12 cellular contexts compared by ENCODE assay signal in the genomic region with DNA sequence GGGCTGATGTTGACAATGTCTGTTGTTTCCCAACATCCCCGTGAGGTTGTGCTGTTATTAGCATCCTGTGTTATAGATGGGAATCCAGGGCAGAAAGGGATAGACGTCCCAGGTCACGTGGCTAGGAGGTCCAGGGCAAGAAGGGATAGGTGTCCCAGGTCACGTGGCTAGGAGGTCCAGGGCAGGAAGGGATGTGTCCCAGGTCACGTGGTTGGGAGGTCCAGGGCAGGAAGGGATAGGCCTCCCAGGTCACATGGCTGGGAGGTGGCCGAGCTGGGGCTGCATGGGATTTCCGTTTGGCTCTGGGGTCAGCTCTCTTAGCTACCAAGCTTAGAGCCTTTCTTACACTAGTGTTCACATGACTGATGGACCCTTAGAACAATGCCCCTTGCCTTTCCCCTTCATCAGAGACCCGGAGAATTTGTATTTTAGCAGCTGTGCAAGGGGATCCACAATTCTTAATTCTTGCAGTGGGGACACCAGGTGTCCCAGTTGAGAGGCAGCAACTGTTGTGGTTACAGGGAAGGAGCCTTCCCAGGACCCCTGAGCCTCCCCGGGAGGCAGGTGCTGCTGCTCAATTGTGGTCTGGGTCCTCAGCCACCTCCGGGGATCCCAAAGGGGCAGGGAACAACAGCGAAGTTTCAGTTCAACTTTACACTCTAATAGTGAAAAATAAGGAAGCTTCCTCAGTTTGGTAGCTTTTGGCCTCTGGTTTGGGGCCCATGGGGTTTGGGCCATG.
"Had no signal": no experiment of that assay in that cellular context is flagged by ENCODE, and none has a peak within 500 bp of the region (broad histone marks: within the 10 kb centered on the region; RNA-seq: fewer than 3 reads in every experiment).

No MANE protein-coding gene starts in this region.

- H3K4me3 ChIP-seq: dorsolateral prefrontal cortex, ovary, suprapubic skin, upper lobe of right lung had no signal

- H3K36me3 ChIP-seq: ovary, suprapubic skin, upper lobe of right lung had no signal

- H3K9me3 ChIP-seq: ovary, suprapubic skin, upper lobe of right lung had no signal

- H3K27me3 ChIP-seq: dorsolateral prefrontal cortex, ovary, suprapubic skin, upper lobe of right lung had no signal

- H3K4me3 Mint-ChIP-seq: memory B cell, nephron progenitor cell had no signal

- H3K27ac ChIP-seq: dorsolateral prefrontal cortex, foreskin keratinocyte, ovary, suprapubic skin, upper lobe of right lung had no signal

- H3K4me1 ChIP-seq: foreskin keratinocyte, suprapubic skin, upper lobe of right lung had no signal

- H3K27ac Mint-ChIP-seq: memory B cell, nephron progenitor cell had no signal

- H3K36me3 Mint-ChIP-seq: memory B cell had no signal

- ATAC-seq: activated CD4-positive, CD25-positive, alpha-beta regulatory T cell treated with anti-CD3 and anti-CD28 coated beads, Interleukin-2, amount 50 U/mL, for 24 hours; foreskin keratinocyte; stimulated activated naive CD8-positive, alpha-beta T cell treated with anti-CD3 and anti-CD28 coated beads, Interleukin-15, Interleukin-2, amounts not matched to agents 100 U/mL and 50 U/mL, for 24 hours; upper lobe of right lung had no signal

- DNase-seq: activated naive CD4-positive, alpha-beta T cell treated with anti-CD3 and anti-CD28 coated beads, Interleukin-2, amount 50 U/mL, for 16 hours; amygdala; dorsolateral prefrontal cortex; foreskin keratinocyte; nephron progenitor cell; ovary; stimulated activated CD4-positive, alpha-beta T cell treated with anti-CD3 and anti-CD28 coated beads, Interleukin-12 subunit alpha, Interleukin-12 subunit beta, amount 100 ng/mL, for 4 hours; stimulated activated naive CD8-positive, alpha-beta T cell treated with anti-CD3 and anti-CD28 coated beads, Interleukin-15, Interleukin-2, amounts not matched to agents 100 U/mL and 50 U/mL, for 24 hours; upper lobe of right lung had no signal

- H3K9me3 Mint-ChIP-seq: memory B cell, nephron progenitor cell had no signal
